19 cellular contexts compared by ENCODE assay signal in genomic region chr1:10899490-10900264, GRCh38.
A peak's percentile ranks its signal among the peaks of the same experiment; 100 is the strongest.
DNase-seq lines count a peak whose midpoint lies in the region; FAIRE-seq and TF ChIP-seq lines count a peak whose summit lies in the region.
"Had no signal": no experiment of that assay in that cellular context is flagged by ENCODE, and none has a peak within 500 bp of the region (broad histone marks: within the 10 kb centered on the region; RNA-seq: fewer than 3 reads in every experiment).

No MANE protein-coding gene starts in this region.

- H4K20me1 ChIP-seq in H1 (replicated peaks in 1 of 2; ENCODE audit: control insufficient read depth in 1 of 2, insufficient read depth in 2 of 2, low read length in 2 of 2): no peaks in the 10 kb centered on the region

- POLR2A ChIA-PET in H1 (lab: Charles Lee; ENCODE audit: partially characterized antibody): no interaction called here

- H2BK5ac ChIP-seq in H1 (ENCODE audit: low read depth, low read length) (peak overlapping the region; percentile 24; the same call in 1 of the 2 replicates), mesendoderm (ENCODE audit: low read length) (no peak overlapping the region)

- 0 out of 4 replicates have a peak overlapping the region, but pooled peaks of 1 of the 2 experiments have one; percentile 15 for H3K4me2 ChIP-seq in H1 (ENCODE audit: insufficient read depth in 1 of 2, low read depth in 2 of 2, low read length in 2 of 2)
- no peak overlapping the region for H3K4me2 ChIP-seq in mesendoderm (ENCODE audit: low read length)

- H3K27me3 ChIP-seq in H1 (replicated peaks in 1 of 4; ENCODE audit: control insufficient read depth in 3 of 4, extremely low read depth in 1 of 4, insufficient read depth in 3 of 4, low read length in 3 of 4): no peaks in the 10 kb centered on the region
- H3K27me3 ChIP-seq in mesendoderm (ENCODE audit: insufficient read depth, low read length, poor library complexity): no peaks in the 10 kb centered on the region
- peaks cover 0 to 4% of the 10 kb centered on the region in 2 donors for H3K27me3 ChIP-seq in uterus
- H3K27me3 ChIP-seq: upper lobe of left lung had no signal

- DNase-seq in Calu3 (no peak), NCI-H226 (peak; percentile 72), H1 (ENCODE audit: low read depth in 1 of 2, low spot score in 2 of 2) (no peak), mesendoderm (no peak), uterus (no peak), iPS-NIHi7 (ENCODE audit: extremely low spot score) (no peak), RCC 7860 (ENCODE audit: low spot score) (no peak)
- no peak for DNase-seq in activated naive CD4-positive, alpha-beta T cell treated with Interleukin-2 at 50 U/mL for 16 hours
- DNase-seq: ACHN; caudate nucleus; CD4-positive, alpha-beta memory T cell; DMS79 treated with DMSO at 0.1 percent for 48 hours; GM23248; heart right ventricle; kidney glomerular epithelial cell; stimulated activated naive CD4-positive, alpha-beta T cell; upper lobe of left lung had no signal

- H3K79me2 ChIP-seq in H1 (ENCODE audit: control insufficient read depth in 1 of 2, insufficient read depth in 2 of 2, low read length in 2 of 2) (no peaks in the 10 kb centered on the region), mesendoderm (ENCODE audit: control insufficient read depth, insufficient read depth, low read length) (no peaks in the 10 kb centered on the region)

- H4K5ac ChIP-seq in H1 (ENCODE audit: insufficient read length, low read depth, low read length): no peak overlapping the region
- no peak overlapping the region for H4K5ac ChIP-seq in mesendoderm (ENCODE audit: low read length)

- H3K27ac ChIP-seq in H1 (ENCODE audit: low read depth, low read length) (no peak overlapping the region), mesendoderm (ENCODE audit: low read depth, low read length) (no peak overlapping the region), uterus (no peak overlapping the region)
- H3K27ac ChIP-seq: GM23248, heart right ventricle, neutrophil had no signal

- H3K4me3 Mint-ChIP-seq in Calu3 (ENCODE audit: low read depth, unreplicated experiment): no peak overlapping the region
- H3K4me3 Mint-ChIP-seq: CD4-positive, alpha-beta memory T cell; T-helper 1 cell treated with Interleukin-12 subunit alpha and Interleukin-12 subunit beta and Interleukin-4 antibody, amounts not matched to agents 30 μg/mL and 1 μg/mL, for 36 hours had no signal

- H3K56ac ChIP-seq in H1 (replicated peaks; ENCODE audit: insufficient read length, low read depth, low read length) (no peak overlapping the region), mesendoderm (ENCODE audit: low read length) (peak overlapping the region; percentile 10)

- H2BK15ac ChIP-seq in H1 (ENCODE audit: low read length) (0 out of 2 replicates have a peak overlapping the region, but pooled peaks have one; percentile 61), mesendoderm (replicated peaks; ENCODE audit: low read depth) (no peak overlapping the region)

- no peak overlapping the region for H2AFZ ChIP-seq in H1 (ENCODE audit: low read length)
- H2AFZ ChIP-seq: GM23248 had no signal

- H4K91ac ChIP-seq in H1 (replicated peaks; ENCODE audit: insufficient read length, low read length): peak overlapping the region; percentile 73

- H3K27me3 Mint-ChIP-seq in Calu3 (ENCODE audit: unreplicated experiment): no peaks in the 10 kb centered on the region

- no peaks in the 10 kb centered on the region for H3K79me1 ChIP-seq in H1 (ENCODE audit: low read depth, low read length)
- no peaks in the 10 kb centered on the region for H3K79me1 ChIP-seq in mesendoderm (ENCODE audit: low read length)

- no peak for TF ChIP-seq EP300 in H1 (IDR thresholded peaks at IDR 0.05; ENCODE audit: borderline replicate concordance in 1 of 2, low read depth in 2 of 2, low read length in 2 of 2)

- no peak overlapping the region for H3K4ac ChIP-seq in H1 (replicated peaks; ENCODE audit: insufficient read length, low read depth, low read length)
- no peak overlapping the region for H3K4ac ChIP-seq in mesendoderm (ENCODE audit: low read depth, low read length)

- no peak overlapping the region for H2BK20ac ChIP-seq in H1 (ENCODE audit: low read length)

- peak overlapping the region; percentile 68; the same call in 1 of the 2 replicates for H2BK12ac ChIP-seq in H1 (ENCODE audit: low read depth, low read length)

- CTCF ChIA-PET in Calu3 (lab: Charles Lee) (no interaction called here), H1 (lab: Charles Lee; ENCODE audit: partially characterized antibody) (interaction anchor here (1.0 to 8.0 kb wide), 6 partner anchors 10 to 393 kb away, joined by 3 to 59 read pairs (median 4); no protein-coding TSS in a partner anchor)

- FAIRE-seq in H1 (lab: Jason Lieb, UNC) (no peak), RCC 7860 (lab: Jason Lieb, UNC) (no peak)

- H3K9me3 Mint-ChIP-seq in Calu3 (ENCODE audit: low read depth, unreplicated experiment): no peaks in the 10 kb centered on the region
- H3K9me3 Mint-ChIP-seq: CD4-positive, alpha-beta memory T cell; T-helper 1 cell treated with Interleukin-12 subunit alpha and Interleukin-12 subunit beta and Interleukin-4 antibody, amounts not matched to agents 30 μg/mL and 1 μg/mL, for 36 hours had no signal

- H3K9ac ChIP-seq in H1 (replicated peaks in 1 of 4; ENCODE audit: extremely low read depth in 1 of 4, low read depth in 3 of 4, low read length in 3 of 4) (no peak overlapping the region), mesendoderm (ENCODE audit: low read length) (no peak overlapping the region)
- H3K9ac ChIP-seq: GM23248 had no signal

- H3K4me1 Mint-ChIP-seq in Calu3 (ENCODE audit: low read depth, unreplicated experiment): no peaks in the 10 kb centered on the region

- no peaks in the 10 kb centered on the region for H3K36me3 ChIP-seq in H1 (ENCODE audit: control insufficient read depth in 2 of 4, insufficient read depth in 4 of 4, low read length in 3 of 4)
- no peaks in the 10 kb centered on the region for H3K36me3 ChIP-seq in mesendoderm (ENCODE audit: control insufficient read depth, insufficient read depth, low read length)
- H3K36me3 ChIP-seq in uterus: no peaks in the 10 kb centered on the region
- H3K36me3 ChIP-seq: heart right ventricle, neutrophil, upper lobe of left lung had no signal

- intact Hi-C loops in Calu3 (cut with micrococcal nuclease; ENCODE audit: unreplicated experiment): no loop called here
- intact Hi-C loops in uterus (cut with DNase I; ENCODE audit: low total_unique reads): no loop called here

- no peak overlapping the region for H4K8ac ChIP-seq in H1 (ENCODE audit: extremely low read depth, insufficient read depth, low read length)
- H4K8ac ChIP-seq in mesendoderm (ENCODE audit: low read depth, low read length): no peak overlapping the region

- WGBS in H1 (ENCODE audit: extremely low coverage in 1 of 2, insufficient coverage in 1 of 2, insufficient read length in 1 of 2, insufficient replicate concordance in 2 of 2, low coverage in 1 of 2, low lambda C conversion rate in 2 of 2, missing lambda C conversion rate in 1 of 2), 2 experiments: 82% methylated on average over 17 of the region's 18 CpGs; no CpG with 5 or more reads in 1 of the 2 experiments
- WGBS in mesendoderm (ENCODE audit: extremely low coverage, insufficient coverage, low lambda C conversion rate): no CpG with 5 or more reads among the region's 18 CpGs

- no peak overlapping the region for H2BK120ac ChIP-seq in H1 (replicated peaks; ENCODE audit: low read depth, low read length)
- no peak overlapping the region for H2BK120ac ChIP-seq in mesendoderm (ENCODE audit: low read depth, low read length)

- no peak overlapping the region for H3K4me3 ChIP-seq in H1 (ENCODE audit: extremely low read depth in 1 of 4, insufficient read depth in 2 of 4, low read depth in 3 of 4, low read length in 4 of 4)
- H3K4me3 ChIP-seq in mesendoderm (ENCODE audit: low read length): no peak overlapping the region
- no peak overlapping the region for H3K4me3 ChIP-seq in uterus
- H3K4me3 ChIP-seq: GM23248, heart right ventricle, upper lobe of left lung had no signal

- peak overlapping the region; percentile 52 for H3K27ac Mint-ChIP-seq in Calu3 (ENCODE audit: unreplicated experiment)
- H3K27ac Mint-ChIP-seq: CD4-positive, alpha-beta memory T cell; T-helper 1 cell treated with Interleukin-12 subunit alpha and Interleukin-12 subunit beta and Interleukin-4 antibody, amounts not matched to agents 30 μg/mL and 1 μg/mL, for 36 hours had no signal

- 0 out of 2 replicates have a peak overlapping the region, but pooled peaks have one; percentile 24 for H2AK5ac ChIP-seq in H1 (ENCODE audit: low read depth, low read length)
- H2AK5ac ChIP-seq in mesendoderm (ENCODE audit: low read length): no peak overlapping the region

- no peak overlapping the region for H3K14ac ChIP-seq in H1 (ENCODE audit: insufficient read length)

- H3K4me1 ChIP-seq in H1 (replicated peaks in 1 of 4; ENCODE audit: control insufficient read depth in 3 of 4, insufficient read depth in 4 of 4, low read length in 3 of 4) (peaks cover 0 to 35% (median 22%) of the 10 kb centered on the region in 4 experiments; a peak in 6 of 7 replicates), mesendoderm (ENCODE audit: control insufficient read depth, low read depth, low read length) (peaks cover 5% of the 10 kb centered on the region), uterus (no peaks in the 10 kb centered on the region)

- no peak overlapping the region; the same call in 1 of the 2 replicates for H3K18ac ChIP-seq in H1 (ENCODE audit: extremely low read depth, low read length)
- H3K18ac ChIP-seq in mesendoderm (ENCODE audit: low read length): no peak overlapping the region

- TF ChIP-seq CTCF in Calu3 (IDR thresholded peaks at IDR 0.05; ENCODE audit: unreplicated experiment) (no peak), H1 (IDR thresholded peaks at IDR 0.05; ENCODE audit: control extremely low read depth in 1 of 3, insufficient read depth in 1 of 3, low read depth in 1 of 3, low read length in 3 of 3) (no peak), uterus (IDR thresholded peaks at IDR 0.05) (no peak)

- no peaks in the 10 kb centered on the region for H3K23me2 ChIP-seq in H1 (ENCODE audit: low read depth, low read length)

- no peak for TF ChIP-seq POLR2A in H1 (IDR thresholded peaks at IDR 0.05; ENCODE audit: control extremely low read depth in 1 of 2, low read depth in 2 of 2, low read length in 2 of 2)
- no peak for TF ChIP-seq POLR2A in uterus (IDR thresholded peaks at IDR 0.05)

- BruUV-seq in Calu3 (replicated peaks; lab: Mats Ljungman, UMichigan): no TSS peak

- no peak overlapping the region for H3K23ac ChIP-seq in H1 (ENCODE audit: insufficient read length)
- no peak overlapping the region for H3K23ac ChIP-seq in mesendoderm (ENCODE audit: low read length)

- no peak for TF ChIP-seq RAD21 in H1 (IDR thresholded peaks at IDR 0.05 in 1 of 2, conservative IDR thresholded peaks at IDR 0.05 in 1 of 2; ENCODE audit: low read depth in 2 of 2, low read length in 2 of 2)

- peaks cover 7% of the 10 kb centered on the region for H3K36me3 Mint-ChIP-seq in Calu3 (ENCODE audit: insufficient read depth, unreplicated experiment)
- H3K36me3 Mint-ChIP-seq: CD4-positive, alpha-beta memory T cell had no signal

- H3K9me3 ChIP-seq in H1 (ENCODE audit: insufficient read depth in 2 of 2, low read depth in 1 of 2, low read length in 1 of 2) (no peaks in the 10 kb centered on the region), uterus (no peaks in the 10 kb centered on the region)
- H3K9me3 ChIP-seq: heart right ventricle, neutrophil, upper lobe of left lung had no signal
